In the genomic region with DNA sequence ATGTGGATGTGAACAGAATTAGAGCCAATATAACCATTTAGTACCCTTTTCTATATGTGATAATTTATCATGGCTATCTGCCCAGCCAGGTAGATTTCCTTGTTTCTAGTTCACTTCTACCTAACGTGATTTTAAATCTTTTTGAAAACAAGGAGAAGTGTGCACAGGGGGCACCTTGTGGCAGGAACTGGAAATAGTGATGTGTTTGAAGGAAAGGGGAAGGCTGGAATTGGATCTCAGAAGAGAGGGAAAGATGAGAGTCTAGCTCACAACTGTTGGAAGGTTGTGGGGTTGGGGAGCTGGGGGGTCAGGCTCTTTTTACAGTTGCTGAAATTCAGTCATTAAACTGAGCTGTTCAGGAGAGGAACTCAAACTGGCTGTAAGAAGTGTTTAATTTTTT, we compare ENCODE assay signal across 12 cellular contexts.
DNase-seq lines count a peak whose midpoint lies in the region; ATAC-seq, FAIRE-seq and TF ChIP-seq lines count a peak whose summit lies in the region.
"Had no signal": no experiment of that assay in that cellular context is flagged by ENCODE, and none has a peak within 500 bp of the region (broad histone marks: within the 10 kb centered on the region; RNA-seq: fewer than 3 reads in every experiment).

No MANE protein-coding gene starts in this region.

- no TSS peak for BruUV-seq in Caco-2 (replicated peaks; lab: Mats Ljungman, UMichigan)

- no peaks in the 10 kb centered on the region for H3K9me3 ChIP-seq in Caco-2
- H3K9me3 ChIP-seq in right lobe of liver: no peaks in the 10 kb centered on the region

- no peak overlapping the region for H3K27ac Mint-ChIP-seq in Caco-2 (ENCODE audit: unreplicated experiment)
- H3K27ac Mint-ChIP-seq in brain: no peak overlapping the region
- H3K27ac Mint-ChIP-seq: activated T-helper 17 cell treated with anti-CD3 and anti-CD28 coated beads, Interleukin-2, amount 50 U/mL, for 72 hours; naive thymus-derived CD4-positive, alpha-beta T cell had no signal

- H3K36me3 Mint-ChIP-seq in Caco-2 (ENCODE audit: insufficient read depth, unreplicated experiment) (no peaks in the 10 kb centered on the region), brain (no peaks in the 10 kb centered on the region)
- H3K36me3 Mint-ChIP-seq: naive thymus-derived CD4-positive, alpha-beta T cell had no signal

- TF ChIP-seq CTCF in Caco-2 (IDR thresholded peaks at IDR 0.05; ENCODE audit: insufficient read depth in 1 of 2, low read depth in 1 of 2, low read length in 1 of 2, severe bottlenecking in 1 of 2, unreplicated experiment in 1 of 2) (peak; percentile 57 to 61), brain (conservative IDR thresholded peaks at IDR 0.05) (peak; percentile 24 to 55), right lobe of liver (IDR thresholded peaks at IDR 0.05) (peak; percentile 30 to 50 (median 38))

- H3K4me1 ChIP-seq in Caco-2 (no peaks in the 10 kb centered on the region), right lobe of liver (no peaks in the 10 kb centered on the region)

- H3K9me3 Mint-ChIP-seq in Caco-2 (ENCODE audit: unreplicated experiment) (no peaks in the 10 kb centered on the region), brain (peaks cover 0 to 3% (median 0%) of the 10 kb centered on the region in 5 experiments)

- H3K36me3 ChIP-seq in Caco-2 (ENCODE audit: control insufficient read depth, insufficient read depth, low read length) (no peaks in the 10 kb centered on the region), right lobe of liver (no peaks in the 10 kb centered on the region)

- intact Hi-C loops in Caco-2 (cut with micrococcal nuclease; ENCODE audit: unreplicated experiment): loop anchor here (1.0 kb wide), 2 partner anchors 142 to 187 kb away; no protein-coding TSS in a partner anchor
- intact Hi-C loops in right lobe of liver (cut with DNase I): no loop called here

- DNase-seq in Caco-2 (peak; percentile 37 to 39), HTR-8/SVneo (ENCODE audit: insufficient read length, low spot score) (peak; percentile 1), right lobe of liver (no peak), KG1 (lab: John Stamatoyannopoulos, UW) (no peak)
- DNase-seq in activated effector memory CD4-positive, alpha-beta T cell treated with anti-CD3 and anti-CD28 coated beads, Interleukin-2, amount 50 U/mL, for 16 hours: no peak
- DNase-seq: GF-D8; naive thymus-derived CD4-positive, alpha-beta T cell; NCI-H1694 treated with DMSO at 0.1 percent for 48 hours had no signal

- no peak for TF ChIP-seq POLR2A in right lobe of liver (IDR thresholded peaks at IDR 0.05)

- ATAC-seq in right lobe of liver (peak; percentile 49 to 60 (median 53)), GM21423 (IDR thresholded peaks at IDR 0.05; ENCODE audit: unreplicated experiment) (no peak), GM19452 (IDR thresholded peaks at IDR 0.05; ENCODE audit: unreplicated experiment) (no peak)
- ATAC-seq: activated T-helper 17 cell treated with anti-CD3 and anti-CD28 coated beads, Interleukin-2, amount 50 U/mL, for 72 hours; naive thymus-derived CD4-positive, alpha-beta T cell had no signal

- H3K4me3 ChIP-seq in Caco-2 (ENCODE audit: low read depth, low read length): no peak overlapping the region
- no peak overlapping the region for H3K4me3 ChIP-seq in right lobe of liver

- H3K4me3 Mint-ChIP-seq in Caco-2 (ENCODE audit: unreplicated experiment) (no peak overlapping the region), brain (no peak overlapping the region)
- H3K4me3 Mint-ChIP-seq: activated T-helper 17 cell treated with anti-CD3 and anti-CD28 coated beads, Interleukin-2, amount 50 U/mL, for 72 hours; naive thymus-derived CD4-positive, alpha-beta T cell had no signal

- FAIRE-seq in HTR-8/SVneo (lab: Jason Lieb, UNC): no peak

- WGBS in right lobe of liver (ENCODE audit: insufficient coverage, low coverage, low lambda C conversion rate, missing lambda C conversion rate): 4% methylated on average over 1 of the region's 1 CpG

- H3K27me3 ChIP-seq in Caco-2 (replicated peaks; ENCODE audit: control insufficient read depth, insufficient read depth, low read length) (no peaks in the 10 kb centered on the region), right lobe of liver (no peaks in the 10 kb centered on the region)

- H3K4me1 Mint-ChIP-seq in Caco-2 (ENCODE audit: low read depth, unreplicated experiment) (no peaks in the 10 kb centered on the region), brain (no peaks in the 10 kb centered on the region)
- H3K4me1 Mint-ChIP-seq: activated T-helper 17 cell treated with anti-CD3 and anti-CD28 coated beads, Interleukin-2, amount 50 U/mL, for 72 hours had no signal

- CTCF ChIA-PET in Caco-2 (lab: Charles Lee): interaction anchor here (0.7 to 1.3 kb wide), 2 partner anchors 66 to 186 kb away, joined by 3 to 11 read pairs; no protein-coding TSS in a partner anchor

- H3K27me3 Mint-ChIP-seq in Caco-2 (ENCODE audit: insufficient read depth, unreplicated experiment): no peaks in the 10 kb centered on the region
- no peaks in the 10 kb centered on the region for H3K27me3 Mint-ChIP-seq in brain

- POLR2A ChIA-PET in Caco-2 (lab: Charles Lee): no interaction called here

- H3K27ac ChIP-seq in right lobe of liver: no peak overlapping the region

Comparison
In these comparisons a context has a peak if more than half of its experiments do, and no peak if none do; other contexts are left out.
1. DNase-seq: peak in Caco-2 (2 of 2) and HTR-8/SVneo (single experiment); none in right lobe of liver (0 of 3), activated effector memory CD4-positive, alpha-beta T cell treated with anti-CD3 and anti-CD28 coated beads, Interleukin-2, amount 50 U/mL, for 16 hours (single experiment) and KG1 (single experiment).
2. ATAC-seq: peak in right lobe of liver (4 of 4); none in GM21423 (single experiment) and GM19452 (single experiment).
3. Peak in every context shown above with its lines, with median percentiles within 50 percentile points of each other: CTCF ChIP-seq.